In the genomic region with DNA sequence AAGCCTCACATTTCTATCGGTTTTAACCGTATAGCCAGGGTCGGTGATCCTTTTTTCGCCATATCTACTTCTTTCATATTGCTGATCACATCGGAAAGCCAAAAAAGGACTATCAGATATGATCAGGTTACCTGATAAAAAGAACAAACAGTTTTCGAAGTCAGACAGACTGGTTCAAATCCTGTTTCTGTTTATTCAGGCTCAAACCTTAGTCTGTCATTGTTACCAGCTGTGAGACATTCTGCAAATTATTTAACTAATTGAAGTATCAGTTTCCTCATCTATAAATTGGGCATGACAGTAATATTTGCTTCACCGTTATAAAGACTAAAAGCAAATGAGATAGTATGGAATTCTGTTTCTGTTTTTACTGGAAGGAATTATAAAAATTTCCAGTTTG, we compare ENCODE assay signal across 19 cellular contexts.
DNase-seq lines count a peak whose midpoint lies in the region; TF ChIP-seq lines count a peak whose summit lies in the region.
"Had no signal": no experiment of that assay in that cellular context is flagged by ENCODE, and none has a peak within 500 bp of the region (broad histone marks: within the 10 kb centered on the region; RNA-seq: fewer than 3 reads in every experiment).

No MANE protein-coding gene starts in this region.

- H3K4me3 ChIP-seq in LNCaP clone FGC (ENCODE audit: low read depth, low read length), result no peak overlapping the region
- H3K4me3 ChIP-seq: A549, GM23248 had no signal

- no peak for TF ChIP-seq CTCF in LNCaP clone FGC (IDR thresholded peaks at IDR 0.05; ENCODE audit: control insufficient read depth, extremely low read depth, insufficient read depth)

- peak; percentile 17 for DNase-seq in NCI-H2196 (lab: John Stamatoyannopoulos, UW; ENCODE audit: unreplicated experiment)
- DNase-seq in NCI-H2196 treated with DMSO at 0.1 percent for 48 hours (lab: John Stamatoyannopoulos, UW; ENCODE audit: unreplicated experiment), result no peak
- DNase-seq in LNCaP clone FGC (ENCODE audit: low read depth), result peak; percentile 17
- DNase-seq in NCI-H69 (lab: John Stamatoyannopoulos, UW), result peak; percentile 24
- no peak for DNase-seq in foreskin melanocyte
- no peak for DNase-seq in stimulated activated CD4-positive, alpha-beta T cell treated with anti-CD3 and anti-CD28 coated beads, Interleukin-2, amount 100 ng/mL, for 24 hours
- DNase-seq: 8988T; ACHN; C1 segment of cervical spinal cord; Calu3; CD4-positive, alpha-beta memory T cell; COR-L47; DMS53; DMS79 treated with DMSO at 0.1 percent for 48 hours; GF-D8; GM23248; H7; HCEC 1CT had no signal

Comparison
In these comparisons a context has a peak if more than half of its experiments do, and no peak if none do; other contexts are left out.
1. DNase-seq: peak in NCI-H2196 (single experiment), LNCaP clone FGC (single experiment) and NCI-H69 (single experiment); none in NCI-H2196 treated with DMSO at 0.1 percent for 48 hours (single experiment), foreskin melanocyte (single experiment) and stimulated activated CD4-positive, alpha-beta T cell treated with anti-CD3 and anti-CD28 coated beads, Interleukin-2, amount 100 ng/mL, for 24 hours (0 of 2).